Comparison of ENCODE assay signal across 16 cellular contexts in the genomic region with DNA sequence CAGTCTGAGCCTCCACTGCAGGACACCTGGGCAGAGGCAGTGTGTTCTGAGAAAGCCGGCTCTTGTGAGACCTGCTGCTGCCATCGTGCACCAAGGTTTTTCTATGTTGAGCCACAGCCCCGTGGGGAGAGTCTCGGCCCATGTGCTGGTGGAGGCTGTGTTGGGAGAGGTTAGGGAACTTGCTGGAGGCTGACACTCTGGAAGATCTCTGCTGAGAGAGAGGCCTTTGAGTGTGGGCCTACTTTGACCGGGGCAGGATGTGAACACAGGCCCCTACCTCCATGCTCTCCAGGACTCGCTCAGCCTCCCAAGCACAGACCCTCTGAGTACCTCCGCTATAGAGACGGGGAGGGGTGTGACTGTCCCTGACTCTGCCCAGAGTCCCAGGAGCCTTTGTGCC. TPM values are rescaled to one million over a fixed set of nuclear protein-coding genes. Genes with fewer than 3 reads are reported as not detected.
A peak's percentile ranks its signal among the peaks of the same experiment; 100 is the strongest.
DNase-seq lines count a peak whose midpoint lies in the region; FAIRE-seq and TF ChIP-seq lines count a peak whose summit lies in the region.
"Had no signal": no experiment of that assay in that cellular context is flagged by ENCODE, and none has a peak within 500 bp of the region (broad histone marks: within the 10 kb centered on the region; RNA-seq: fewer than 3 reads in every experiment).

No MANE protein-coding gene starts in this region.

- peaks cover 21% of the 10 kb centered on the region for H3K36me3 ChIP-seq in PC-9 (ENCODE audit: low read depth)
- H3K36me3 ChIP-seq in Peyer's patch = no peaks in the 10 kb centered on the region

- H3K27ac ChIP-seq in PC-9 (peak overlapping the region; percentile 100), epithelial cell of prostate (peak overlapping the region; percentile 81), skin epidermis (peak overlapping the region in 17 of 21 experiments; percentile 10 to 94 (median 57)), Peyer's patch (no peak overlapping the region)

- CTCF ChIA-PET in PC-9 (lab: Charles Lee) = no interaction called here

- BruUV-seq in PC-9 (replicated peaks; lab: Mats Ljungman, UMichigan) = no TSS peak

- H3K79me2 ChIP-seq in PC-9 (ENCODE audit: low read depth) = peaks cover 48% of the 10 kb centered on the region

- H3K4me1 ChIP-seq in PC-9 (replicated peaks; ENCODE audit: insufficient read depth) (peaks cover 69% of the 10 kb centered on the region), Peyer's patch (peaks cover 0 to 39% (median 6%) of the 10 kb centered on the region in 4 donors)

- TF ChIP-seq POLR2A in Peyer's patch (IDR thresholded peaks at IDR 0.05) = no peak

- peaks cover 30% of the 10 kb centered on the region for H3K36me3 Mint-ChIP-seq in T-helper 2 cell treated with Interferon-gamma antibody and Interleukin-4, amounts not matched to agents 5 μg/mL and 100 μg/mL, for 36 hours (ENCODE audit: low read depth)

- POLR2A ChIA-PET in PC-9 (lab: Charles Lee; ENCODE audit: unreplicated experiment) = interaction anchor here (0.6 to 1.1 kb wide), 4 partner anchors 19 to 141 kb away, joined by 3 to 28 read pairs (median 3); a partner anchor contains a TSS

- FAIRE-seq in D721Med (lab: Jason Lieb, UNC) = no peak

- H3K9me3 Mint-ChIP-seq in T-helper 2 cell treated with Interferon-gamma antibody and Interleukin-4, amounts not matched to agents 5 μg/mL and 100 μg/mL, for 36 hours = no peaks in the 10 kb centered on the region

- H3K4me2 ChIP-seq in PC-9 = peak overlapping the region; percentile 99

- no peak overlapping the region for H2AFZ ChIP-seq in PC-9

- H3K9me2 ChIP-seq in PC-9 (ENCODE audit: insufficient read depth) = no peaks in the 10 kb centered on the region

- intact Hi-C loops in PC-9 (cut with micrococcal nuclease; ENCODE audit: unreplicated experiment) = no loop called here

- H3K4me1 Mint-ChIP-seq in T-helper 2 cell treated with Interferon-gamma antibody and Interleukin-4, amounts not matched to agents 5 μg/mL and 100 μg/mL, for 36 hours (ENCODE audit: low read depth) = peaks cover 81% of the 10 kb centered on the region

- H3K27me3 ChIP-seq in PC-9 (ENCODE audit: insufficient read depth, low read depth) (no peaks in the 10 kb centered on the region), Peyer's patch (no peaks in the 10 kb centered on the region)

- H4K20me1 ChIP-seq in PC-9 (ENCODE audit: insufficient read depth) = peaks cover 29% of the 10 kb centered on the region

- DNase-seq in T-helper 2 cell treated with Interferon-gamma antibody and Interleukin-4, amounts not matched to agents 5 μg/mL and 100 μg/mL, for 36 hours (ENCODE audit: low spot score) = no peak
- DNase-seq in T-helper 2 cell (no peak), PC-9 (no peak), epithelial cell of prostate (ENCODE audit: low read depth, low spot score) (no peak), NCI-H1436 (lab: John Stamatoyannopoulos, UW) (no peak), D721Med (ENCODE audit: insufficient read length, low spot score) (no peak), Peyer's patch (no peak)
- DNase-seq: activated CD4-positive, CD25-positive, alpha-beta regulatory T cell treated with anti-CD3 and anti-CD28 coated beads, Interleukin-2, amount 50 U/mL, for 72 hours; activated gamma-delta T cell; central memory CD4-positive, alpha-beta T cell; DMS53; head of caudate nucleus; NCI-H345; substantia nigra had no signal

- TF ChIP-seq CTCF in PC-9 (conservative IDR thresholded peaks at IDR 0.05) = no peak
- no peak for TF ChIP-seq CTCF in D721Med (IDR thresholded peaks at IDR 0.05; ENCODE audit: insufficient read depth, missing control alignments)
- TF ChIP-seq CTCF in Peyer's patch (IDR thresholded peaks at IDR 0.05) = no peak

- H3K4me3 Mint-ChIP-seq in T-helper 2 cell treated with Interferon-gamma antibody and Interleukin-4, amounts not matched to agents 5 μg/mL and 100 μg/mL, for 36 hours = no peak overlapping the region

- H3K4me3 ChIP-seq in PC-9 = peak overlapping the region; percentile 86
- no peak overlapping the region for H3K4me3 ChIP-seq in skin epidermis
- H3K4me3 ChIP-seq in Peyer's patch = no peak overlapping the region

- H3K27ac Mint-ChIP-seq in T-helper 2 cell treated with Interferon-gamma antibody and Interleukin-4, amounts not matched to agents 5 μg/mL and 100 μg/mL, for 36 hours = peak overlapping the region; percentile 84

- H3F3A ChIP-seq in PC-9 (ENCODE audit: insufficient read depth, low read depth) = peaks cover 73% of the 10 kb centered on the region

- no peaks in the 10 kb centered on the region for H3K27me3 Mint-ChIP-seq in T-helper 2 cell treated with Interferon-gamma antibody and Interleukin-4, amounts not matched to agents 5 μg/mL and 100 μg/mL, for 36 hours (ENCODE audit: low read depth)

- H3K9me3 ChIP-seq in PC-9 (ENCODE audit: insufficient read depth, low read depth) (no peaks in the 10 kb centered on the region), Peyer's patch (no peaks in the 10 kb centered on the region)

RNA-seq across cellular contexts. Expression of gene S100P, which starts 1.3 kb away (rescaled TPM):
- total RNA-seq in PC-9 (2021) (480 and 837 TPM in 2 replicates), Peyer's patch (1 to 10 TPM in 2 of 4 donors, not detected in 2; 1.5 to 3.3 TPM)
- total RNA-seq: A172 had no signal

RNA-seq across cellular contexts. Expression of gene MRFAP1L1, which starts 17.3 kb away (rescaled TPM):
- total RNA-seq in PC-9 (2021) (51.4 and 52.1 TPM in 2 replicates), Peyer's patch (10 to 100 TPM; 34.9 to 61.1 (median 37.4) TPM)

RNA-seq across cellular contexts. Expression of gene BLOC1S4, which starts 23.6 kb away (rescaled TPM):
- total RNA-seq in PC-9 (2021) = 11.7 and 13.9 TPM in 2 replicates
- total RNA-seq in Peyer's patch = 10 to 100 TPM; 20.0 to 20.6 (median 20.2) TPM

RNA-seq across cellular contexts. Expression of gene MRFAP1, which starts 51.9 kb away (rescaled TPM):
- total RNA-seq in PC-9 (2021) = 278 and 291 TPM in 2 replicates
- total RNA-seq in Peyer's patch = 100 to 1,000 TPM; 116 to 338 (median 155) TPM

Comparison
In these comparisons a context has a peak if more than half of its experiments do, and no peak if none do; other contexts are left out.
1. H3K27ac ChIP-seq: peak in PC-9 (single experiment), epithelial cell of prostate (single experiment) and skin epidermis (17 of 21); none in Peyer's patch (0 of 4).
2. RNA of gene S100P, which starts 1.3 kb away (total RNA-seq): 480 to 837 TPM in PC-9; 1.5 to 3.3 TPM in Peyer's patch; every median in the first group is over 100 times any median in the second.